In genomic region chr6:96907498-96907897, GRCh38 we compare ENCODE assay signal across 9 cellular contexts. TPM values are rescaled to one million over a fixed set of nuclear protein-coding genes. Genes with fewer than 3 reads are reported as not detected.
DNase-seq lines count a peak whose midpoint lies in the region; ATAC-seq and TF ChIP-seq lines count a peak whose summit lies in the region.
"Had no signal": no experiment of that assay in that cellular context is flagged by ENCODE, and none has a peak within 500 bp of the region (broad histone marks: within the 10 kb centered on the region; RNA-seq: fewer than 3 reads in every experiment).

No MANE protein-coding gene starts in this region.

- H3K27ac Mint-ChIP-seq in activated CD4-positive, alpha-beta T cell treated with anti-CD3 and anti-CD28 coated beads for 36 hours = peak overlapping the region; percentile 69
- H3K27ac Mint-ChIP-seq in activated CD4-positive, alpha-beta T cell treated with anti-CD3 and anti-CD28 coated beads, Interleukin-2, amount 10 ng/mL, durations not matched to agents 7 days and 5 days = no peak overlapping the region

- H3K27me3 ChIP-seq in heart right ventricle = peaks cover 0 to 6% (median 0%) of the 10 kb centered on the region in 7 donors
- peaks cover 8% of the 10 kb centered on the region for H3K27me3 ChIP-seq in left ventricle myocardium inferior (ENCODE audit: low read depth)
- H3K27me3 ChIP-seq: body of pancreas had no signal

- CTCF ChIA-PET in activated CD4-positive, alpha-beta T cell treated with anti-CD3 and anti-CD28 coated beads for 36 hours (lab: Charles Lee) = interaction anchor here (0.8 to 2.7 kb wide), 10 partner anchors 7 to 152 kb away, joined by 3 to 23 read pairs (median 4); partner anchors contain the start of genes KLHL32 and NDUFAF4
- CTCF ChIA-PET in activated CD4-positive, alpha-beta T cell treated with anti-CD3 and anti-CD28 coated beads, Interleukin-2, amount 10 ng/mL, durations not matched to agents 7 days and 5 days (lab: Charles Lee) = interaction anchor here (1.0 to 5.6 kb wide), 5 partner anchors 9 to 152 kb away, joined by 3 to 26 read pairs (median 15); partner anchors contain the start of genes KLHL32 and NDUFAF4

- H3K4me3 ChIP-seq in heart right ventricle (no peak overlapping the region), left ventricle myocardium inferior (no peak overlapping the region)
- H3K4me3 ChIP-seq: body of pancreas had no signal

- H3K9me3 Mint-ChIP-seq in activated CD4-positive, alpha-beta T cell treated with anti-CD3 and anti-CD28 coated beads for 36 hours (ENCODE audit: low read depth) = no peaks in the 10 kb centered on the region
- H3K9me3 Mint-ChIP-seq in activated CD4-positive, alpha-beta T cell treated with anti-CD3 and anti-CD28 coated beads, Interleukin-2, amount 10 ng/mL, durations not matched to agents 7 days and 5 days = no peaks in the 10 kb centered on the region

- H3K4me1 ChIP-seq in heart right ventricle (no peaks in the 10 kb centered on the region), left ventricle myocardium inferior (no peaks in the 10 kb centered on the region)
- H3K4me1 ChIP-seq: body of pancreas had no signal

- no peaks in the 10 kb centered on the region for H3K36me3 Mint-ChIP-seq in activated CD4-positive, alpha-beta T cell treated with anti-CD3 and anti-CD28 coated beads for 36 hours (ENCODE audit: low read depth)
- H3K36me3 Mint-ChIP-seq in activated CD4-positive, alpha-beta T cell treated with anti-CD3 and anti-CD28 coated beads, Interleukin-2, amount 10 ng/mL, durations not matched to agents 7 days and 5 days (ENCODE audit: low read depth) = no peaks in the 10 kb centered on the region

- TF ChIP-seq CTCF in heart right ventricle (IDR thresholded peaks at IDR 0.05) (no peak), left ventricle myocardium inferior (IDR thresholded peaks at IDR 0.05; ENCODE audit: borderline replicate concordance) (no peak)

- peak; percentile 99 for ATAC-seq in activated CD4-positive, alpha-beta T cell treated with anti-CD3 and anti-CD28 coated beads for 36 hours
- ATAC-seq in HG02798 (IDR thresholded peaks at IDR 0.05; ENCODE audit: poor library complexity, unreplicated experiment) (peak; percentile 91), heart right ventricle (no peak)
- ATAC-seq: body of pancreas had no signal

- H3K36me3 ChIP-seq in heart right ventricle (no peaks in the 10 kb centered on the region), left ventricle myocardium inferior (no peaks in the 10 kb centered on the region)

- POLR2A ChIA-PET in activated CD4-positive, alpha-beta T cell treated with anti-CD3 and anti-CD28 coated beads for 36 hours (lab: Charles Lee) = interaction anchor here (1.0 to 1.7 kb wide), 6 partner anchors 10 to 142 kb away, joined by 3 to 11 read pairs (median 9); partner anchors contain the start of genes KLHL32 and NDUFAF4
- POLR2A ChIA-PET in activated CD4-positive, alpha-beta T cell treated with anti-CD3 and anti-CD28 coated beads, Interleukin-2, amount 10 ng/mL, durations not matched to agents 7 days and 5 days (lab: Charles Lee) = interaction anchor here (1.0 kb wide), 1 partner anchor 17 kb away, joined by 3 read pairs; the partner anchor contains the start of gene KLHL32

- no peak overlapping the region for H3K4me3 Mint-ChIP-seq in activated CD4-positive, alpha-beta T cell treated with anti-CD3 and anti-CD28 coated beads for 36 hours
- no peak overlapping the region for H3K4me3 Mint-ChIP-seq in activated CD4-positive, alpha-beta T cell treated with anti-CD3 and anti-CD28 coated beads, Interleukin-2, amount 10 ng/mL, durations not matched to agents 7 days and 5 days

- H3K4me1 Mint-ChIP-seq in activated CD4-positive, alpha-beta T cell treated with anti-CD3 and anti-CD28 coated beads for 36 hours = peaks cover 26% of the 10 kb centered on the region
- H3K4me1 Mint-ChIP-seq in activated CD4-positive, alpha-beta T cell treated with anti-CD3 and anti-CD28 coated beads, Interleukin-2, amount 10 ng/mL, durations not matched to agents 7 days and 5 days = peaks cover 13% of the 10 kb centered on the region

- DNase-seq in activated CD4-positive, alpha-beta T cell treated with anti-CD3 and anti-CD28 coated beads for 36 hours = peak; percentile 76
- no peak for DNase-seq in activated CD4-positive, alpha-beta T cell treated with anti-CD3 and anti-CD28 coated beads, Interleukin-2, amount 10 ng/mL, durations not matched to agents 7 days and 5 days
- DNase-seq in RPMI7951 (ENCODE audit: low read depth) (peak; percentile 16), heart right ventricle (no peak), HK-2 (ENCODE audit: unreplicated experiment) (no peak), left ventricle myocardium inferior (no peak)
- peak; percentile 2 for DNase-seq in stimulated activated CD4-positive, alpha-beta T cell treated with anti-CD3 and anti-CD28 coated beads, Interleukin-4, amount 100 ng/mL, for 1 hour
- DNase-seq: body of pancreas had no signal

- intact Hi-C loops in activated CD4-positive, alpha-beta T cell treated with anti-CD3 and anti-CD28 coated beads for 36 hours (cut with DNase I, micrococcal nuclease) = loop anchor here (1.0 to 5.0 kb wide), 7 partner anchors 9 to 205 kb away; partner anchors contain the start of genes KLHL32 (in 2 of the 2) and NDUFAF4 (in 1 of the 2)
- intact Hi-C loops in heart right ventricle (cut with DNase I) (loop anchor here in 1 of 10 donors (5.0 kb wide), 1 partner anchor 145 kb away; no protein-coding TSS in a partner anchor), left ventricle myocardium inferior (cut with micrococcal nuclease) (no loop called here)

- H3K9me3 ChIP-seq in heart right ventricle = no peaks in the 10 kb centered on the region
- H3K9me3 ChIP-seq in left ventricle myocardium inferior (replicated peaks) = no peaks in the 10 kb centered on the region
- H3K9me3 ChIP-seq: body of pancreas had no signal

- H3K27ac ChIP-seq in heart right ventricle = no peak overlapping the region
- no peak overlapping the region for H3K27ac ChIP-seq in left ventricle myocardium inferior (replicated peaks)
- H3K27ac ChIP-seq: body of pancreas had no signal

- H3K27me3 Mint-ChIP-seq in activated CD4-positive, alpha-beta T cell treated with anti-CD3 and anti-CD28 coated beads for 36 hours = peaks cover 37% of the 10 kb centered on the region
- peaks cover 16% of the 10 kb centered on the region for H3K27me3 Mint-ChIP-seq in activated CD4-positive, alpha-beta T cell treated with anti-CD3 and anti-CD28 coated beads, Interleukin-2, amount 10 ng/mL, durations not matched to agents 7 days and 5 days

- WGBS in heart right ventricle, 2 donors = 71 to 80% methylated on average over 2 of the region's 2 CpGs

RNA-seq across cellular contexts. Expression of gene NDUFAF4, which starts 9.8 kb away (rescaled TPM):
- 10 to 100 TPM; 65.4 to 84.6 TPM for total RNA-seq in activated CD4-positive, alpha-beta T cell treated with anti-CD3 and anti-CD28 coated beads for 36 hours
- 10 to 100 TPM; 34.3 to 42.7 TPM for total RNA-seq in activated CD4-positive, alpha-beta T cell treated with anti-CD3 and anti-CD28 coated beads, Interleukin-2, amount 10 ng/mL, durations not matched to agents 7 days and 5 days
- 57.1 and 57.6 TPM in 2 replicates for total RNA-seq in RPMI7951 (2014; rRNA removed; shearing (Covaris generic))
- 100 to 1,000 TPM in 6 of 10 donors, 10 to 100 TPM in 4; 70.7 to 122 (median 101) TPM for total RNA-seq in heart right ventricle
- 10 to 100 TPM; 50.3 to 69.9 TPM for polyA plus RNA-seq in heart right ventricle
- 97.1 TPM for total RNA-seq in left ventricle myocardium inferior

RNA-seq across cellular contexts. Expression of gene KLHL32, which starts 17.0 kb away (rescaled TPM):
- 1 to 10 TPM in 1 of 2 experiments, under 1 TPM in 1; 0.93 to 1.3 TPM for total RNA-seq in activated CD4-positive, alpha-beta T cell treated with anti-CD3 and anti-CD28 coated beads for 36 hours
- 1 to 10 TPM in 1 of 2 experiments, under 1 TPM in 1; 0.97 to 1.6 TPM for total RNA-seq in activated CD4-positive, alpha-beta T cell treated with anti-CD3 and anti-CD28 coated beads, Interleukin-2, amount 10 ng/mL, durations not matched to agents 7 days and 5 days
- not detected in 2 replicates for total RNA-seq in RPMI7951 (2014; rRNA removed; shearing (Covaris generic))
- total RNA-seq in heart right ventricle (1 to 10 TPM in 6 of 10 donors, under 1 TPM in 4; 0.47 to 1.7 (median 1.2) TPM), left ventricle myocardium inferior (2.2 TPM)
- polyA plus RNA-seq in heart right ventricle = under 1 TPM; 0.10 to 0.95 TPM

Comparison
In these comparisons a context has a peak if more than half of its experiments do, and no peak if none do; other contexts are left out.
1. DNase-seq: peak in activated CD4-positive, alpha-beta T cell treated with anti-CD3 and anti-CD28 coated beads for 36 hours (single experiment), RPMI7951 (single experiment) and stimulated activated CD4-positive, alpha-beta T cell treated with anti-CD3 and anti-CD28 coated beads, Interleukin-4, amount 100 ng/mL, for 1 hour (single experiment); none in activated CD4-positive, alpha-beta T cell treated with anti-CD3 and anti-CD28 coated beads, Interleukin-2, amount 10 ng/mL, durations not matched to agents 7 days and 5 days (single experiment), heart right ventricle (0 of 2), HK-2 (single experiment) and left ventricle myocardium inferior (single experiment).
2. ATAC-seq: peak in activated CD4-positive, alpha-beta T cell treated with anti-CD3 and anti-CD28 coated beads for 36 hours (single experiment) and HG02798 (single experiment); none in heart right ventricle (0 of 8).